14 cellular contexts compared by ENCODE assay signal in the genomic region with DNA sequence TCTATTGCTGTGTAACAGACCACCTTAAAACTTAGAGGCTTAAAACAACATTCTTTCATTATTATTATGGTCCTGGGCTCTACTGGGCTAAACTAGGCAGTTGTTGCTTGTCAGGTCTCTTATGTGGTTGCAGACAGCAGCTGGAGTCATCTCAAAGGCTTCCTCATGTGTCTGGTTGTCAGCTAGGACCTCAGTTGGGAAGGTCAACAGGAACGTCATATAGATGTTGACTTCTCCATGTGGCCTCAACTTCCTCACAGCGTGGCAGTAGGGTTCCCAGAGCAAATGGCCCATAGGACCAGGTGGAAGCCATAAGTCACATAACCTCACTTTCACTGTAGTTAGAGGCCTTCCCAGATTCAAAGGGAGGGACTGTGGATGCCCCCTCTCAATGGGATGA. TPM values are rescaled to one million over a fixed set of nuclear protein-coding genes. Genes with fewer than 3 reads are reported as not detected.
"Had no signal": no experiment of that assay in that cellular context is flagged by ENCODE, and none has a peak within 500 bp of the region (broad histone marks: within the 10 kb centered on the region; RNA-seq: fewer than 3 reads in every experiment).

No MANE protein-coding gene starts in this region.

- H3K27ac Mint-ChIP-seq: mesothelial cell of epicardium had no signal

- H3K4me1 Mint-ChIP-seq: mesothelial cell of epicardium had no signal

- DNase-seq: effector memory CD4-positive, alpha-beta T cell; heart right ventricle; hypothalamus; small intestine; stimulated activated CD4-positive, alpha-beta T cell treated with anti-CD3 and anti-CD28 coated beads, Interleukin-12 subunit alpha, Interleukin-12 subunit beta, amount 100 ng/mL, for 4 hours; stimulated activated naive CD4-positive, alpha-beta T cell; stomach; substantia nigra; trophoblast cell had no signal

- H3K9me3 Mint-ChIP-seq: mesothelial cell of epicardium had no signal

- H3K36me3 Mint-ChIP-seq: mesothelial cell of epicardium had no signal

- ATAC-seq: esophagus mucosa, gastrocnemius medialis, heart right ventricle, left lobe of liver had no signal

- H3K4me3 Mint-ChIP-seq: mesothelial cell of epicardium had no signal

RNA-seq across cellular contexts. Expression of a gene that starts 56.4 kb away (rescaled TPM):
- polyA plus RNA-seq: neural cell had no signal
